Comparison of ENCODE assay signal across 1 cellular context in the genomic region with DNA sequence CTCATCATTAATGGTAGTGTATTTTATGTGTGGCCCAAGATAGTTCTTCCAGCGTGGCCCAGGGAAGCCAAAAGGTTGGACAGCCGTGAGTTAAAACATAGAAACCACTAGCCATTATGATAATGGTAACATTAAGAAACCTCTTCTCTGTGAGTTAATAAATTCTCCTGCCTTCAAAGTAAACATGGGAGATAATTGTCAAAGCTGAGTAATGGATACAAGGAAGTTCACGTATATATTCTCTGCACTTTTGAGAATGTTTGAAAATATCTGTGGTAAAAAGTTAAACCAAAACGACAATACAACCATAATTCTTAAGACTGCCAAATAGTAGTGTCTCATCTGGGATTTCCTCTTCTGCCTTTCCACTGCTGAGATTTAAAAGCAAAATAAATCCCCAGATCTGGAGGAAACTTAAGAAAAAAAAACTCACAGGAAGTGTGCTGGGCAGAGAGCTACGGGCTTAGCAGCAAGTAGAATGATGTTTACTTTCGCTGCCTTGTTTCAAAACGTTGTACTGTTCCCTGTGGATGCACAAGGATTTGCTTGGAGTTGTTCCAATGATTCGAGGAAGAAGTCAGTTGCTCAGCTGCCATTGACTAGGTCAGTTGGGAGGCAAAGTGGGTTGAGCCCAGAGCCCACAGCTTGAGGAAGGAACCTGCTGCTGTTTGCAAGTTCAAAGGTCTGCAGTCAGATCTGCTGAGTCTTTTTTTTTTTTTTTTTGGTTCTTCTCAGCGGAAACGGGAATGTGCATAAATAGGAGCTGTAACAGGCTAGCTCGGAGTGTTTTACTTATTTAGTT.
TF ChIP-seq lines count a peak whose summit lies in the region.

No MANE protein-coding gene starts in this region.

TF ChIP-seq in endothelial cell of umbilical vein, 7 proteins besides CTCF, POLR2A, EP300 and RAD21 (continued from another document):
- no peak for TF ChIP-seq FOS (IDR thresholded peaks at IDR 0.05; ENCODE audit: borderline replicate concordance, insufficient read depth, low read length)
- TF ChIP-seq, protein P1, sequence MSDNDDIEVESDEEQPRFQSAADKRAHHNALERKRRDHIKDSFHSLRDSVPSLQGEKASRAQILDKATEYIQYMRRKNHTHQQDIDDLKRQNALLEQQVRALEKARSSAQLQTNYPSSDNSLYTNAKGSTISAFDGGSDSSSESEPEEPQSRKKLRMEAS (IDR thresholded peaks at IDR 0.05; ENCODE audit: insufficient read depth, insufficient read length): no peak
- TF ChIP-seq MYC (IDR thresholded peaks at IDR 0.05; ENCODE audit: low read depth, low read length): no peak
- TF ChIP-seq POLR2AphosphoS5 (IDR thresholded peaks at IDR 0.05; ENCODE audit: insufficient read depth, low read depth, low read length): peak; percentile 74
